Comparison of ENCODE assay signal across 15 cellular contexts in genomic region chr20:62721511-62722197, GRCh38. TPM values are rescaled to one million over a fixed set of nuclear protein-coding genes. Genes with fewer than 3 reads are reported as not detected.
DNase-seq lines count a peak whose midpoint lies in the region; ATAC-seq and FAIRE-seq lines count a peak whose summit lies in the region.
"Had no signal": no experiment of that assay in that cellular context is flagged by ENCODE, and none has a peak within 500 bp of the region (broad histone marks: within the 10 kb centered on the region; RNA-seq: fewer than 3 reads in every experiment).

No MANE protein-coding gene starts in this region.

- no peaks in the 10 kb centered on the region for H3K36me3 ChIP-seq in stomach smooth muscle (ENCODE audit: control insufficient read depth in 2 of 2, insufficient read depth in 2 of 2, low read length in 2 of 2)

- peaks cover 9 to 14% of the 10 kb centered on the region in 2 donors for H3K9me3 Mint-ChIP-seq in activated T-cell treated with anti-CD3 and anti-CD28 coated beads, Interleukin-2, amount 50 U/mL, for 72 hours
- peaks cover 15% of the 10 kb centered on the region for H3K9me3 Mint-ChIP-seq in activated T-cell treated with anti-CD3 and anti-CD28 coated beads, Interleukin-2, amount 50 U/mL, for 24 hours

- peaks cover 14% of the 10 kb centered on the region for H3K27me3 Mint-ChIP-seq in activated T-cell treated with anti-CD3 and anti-CD28 coated beads, Interleukin-2, amount 50 U/mL, for 72 hours (ENCODE audit: low read depth)
- H3K27me3 Mint-ChIP-seq in activated T-cell treated with anti-CD3 and anti-CD28 coated beads, Interleukin-2, amount 50 U/mL, for 24 hours = no peaks in the 10 kb centered on the region

- peaks cover 27% of the 10 kb centered on the region for H3K4me1 ChIP-seq in stomach smooth muscle (ENCODE audit: control insufficient read depth, insufficient read depth, low read length)

- FAIRE-seq in HTR-8/SVneo (lab: Jason Lieb, UNC) = peak; percentile 60

- no peak overlapping the region for H3K4me3 ChIP-seq in stomach smooth muscle (ENCODE audit: low read length in 2 of 2)
- H3K4me3 ChIP-seq: GM23338, PC-9 had no signal

- H3K27me3 ChIP-seq in stomach smooth muscle (ENCODE audit: control insufficient read depth in 1 of 2, insufficient read depth in 2 of 2, low read length in 2 of 2) = no peaks in the 10 kb centered on the region

- no peak for DNase-seq in activated T-cell treated with anti-CD3 and anti-CD28 coated beads, Interleukin-2, amount 50 U/mL, for 72 hours
- no peak for DNase-seq in activated T-cell treated with anti-CD3 and anti-CD28 coated beads, Interleukin-2, amount 50 U/mL, for 24 hours
- DNase-seq in HTR-8/SVneo (ENCODE audit: insufficient read length, low spot score) (no peak), NCI-H748 treated with DMSO at 0.1 percent for 48 hours (lab: John Stamatoyannopoulos, UW) (no peak), NCI-H774 (lab: John Stamatoyannopoulos, UW) (no peak)
- DNase-seq: ACHN; CD8-positive, alpha-beta memory T cell; KG1; NCI-H1092; PC-9 had no signal

- H3K36me3 Mint-ChIP-seq in activated T-cell treated with anti-CD3 and anti-CD28 coated beads, Interleukin-2, amount 50 U/mL, for 72 hours (ENCODE audit: insufficient read depth in 2 of 2) = peaks cover 10 to 22% of the 10 kb centered on the region in 2 donors
- peaks cover 1% of the 10 kb centered on the region for H3K36me3 Mint-ChIP-seq in activated T-cell treated with anti-CD3 and anti-CD28 coated beads, Interleukin-2, amount 50 U/mL, for 24 hours (ENCODE audit: low read depth)

- H3K9me3 ChIP-seq in stomach smooth muscle (ENCODE audit: control insufficient read depth in 2 of 2, low read length in 2 of 2) = peaks cover 4 to 10% of the 10 kb centered on the region in 2 donors

- H3K27ac ChIP-seq in stomach smooth muscle (ENCODE audit: low read length) = peak overlapping the region; percentile 82
- H3K27ac ChIP-seq: HL-60, PC-9 had no signal

- H3K27ac Mint-ChIP-seq in activated T-cell treated with anti-CD3 and anti-CD28 coated beads, Interleukin-2, amount 50 U/mL, for 72 hours = no peak overlapping the region
- H3K27ac Mint-ChIP-seq in activated T-cell treated with anti-CD3 and anti-CD28 coated beads, Interleukin-2, amount 50 U/mL, for 24 hours = no peak overlapping the region
- H3K27ac Mint-ChIP-seq: GM23338 had no signal

- ATAC-seq in activated T-cell treated with anti-CD3 and anti-CD28 coated beads, Interleukin-2, amount 50 U/mL, for 72 hours (replicated peaks in 1 of 2) = peak; percentile 67 to 82
- ATAC-seq in esophagus mucosa = peak; percentile 47
- ATAC-seq: GM23338, Right ventricle myocardium inferior had no signal

- peaks cover 15% of the 10 kb centered on the region for H3K4me1 Mint-ChIP-seq in activated T-cell treated with anti-CD3 and anti-CD28 coated beads, Interleukin-2, amount 50 U/mL, for 72 hours (ENCODE audit: low read depth)
- H3K4me1 Mint-ChIP-seq in activated T-cell treated with anti-CD3 and anti-CD28 coated beads, Interleukin-2, amount 50 U/mL, for 24 hours (ENCODE audit: low read depth) = peaks cover 20% of the 10 kb centered on the region
- H3K4me1 Mint-ChIP-seq: GM23338 had no signal

- H3K9ac ChIP-seq in stomach smooth muscle (ENCODE audit: low read length in 2 of 2) = no peak overlapping the region

- no peak overlapping the region for H3K4me3 Mint-ChIP-seq in activated T-cell treated with anti-CD3 and anti-CD28 coated beads, Interleukin-2, amount 50 U/mL, for 72 hours
- no peak overlapping the region for H3K4me3 Mint-ChIP-seq in activated T-cell treated with anti-CD3 and anti-CD28 coated beads, Interleukin-2, amount 50 U/mL, for 24 hours
- H3K4me3 Mint-ChIP-seq: GM23338 had no signal

RNA-seq across cellular contexts. Expression of gene NTSR1, which starts 13.0 kb away (rescaled TPM):
- not detected for total RNA-seq in activated T-cell treated with anti-CD3 and anti-CD28 coated beads, Interleukin-2, amount 50 U/mL, for 72 hours
- not detected for total RNA-seq in esophagus mucosa
- total RNA-seq: CD8-positive, alpha-beta memory T cell; Right ventricle myocardium inferior had no signal
